ENCODE assay signal across 1 cellular context in the genomic region with DNA sequence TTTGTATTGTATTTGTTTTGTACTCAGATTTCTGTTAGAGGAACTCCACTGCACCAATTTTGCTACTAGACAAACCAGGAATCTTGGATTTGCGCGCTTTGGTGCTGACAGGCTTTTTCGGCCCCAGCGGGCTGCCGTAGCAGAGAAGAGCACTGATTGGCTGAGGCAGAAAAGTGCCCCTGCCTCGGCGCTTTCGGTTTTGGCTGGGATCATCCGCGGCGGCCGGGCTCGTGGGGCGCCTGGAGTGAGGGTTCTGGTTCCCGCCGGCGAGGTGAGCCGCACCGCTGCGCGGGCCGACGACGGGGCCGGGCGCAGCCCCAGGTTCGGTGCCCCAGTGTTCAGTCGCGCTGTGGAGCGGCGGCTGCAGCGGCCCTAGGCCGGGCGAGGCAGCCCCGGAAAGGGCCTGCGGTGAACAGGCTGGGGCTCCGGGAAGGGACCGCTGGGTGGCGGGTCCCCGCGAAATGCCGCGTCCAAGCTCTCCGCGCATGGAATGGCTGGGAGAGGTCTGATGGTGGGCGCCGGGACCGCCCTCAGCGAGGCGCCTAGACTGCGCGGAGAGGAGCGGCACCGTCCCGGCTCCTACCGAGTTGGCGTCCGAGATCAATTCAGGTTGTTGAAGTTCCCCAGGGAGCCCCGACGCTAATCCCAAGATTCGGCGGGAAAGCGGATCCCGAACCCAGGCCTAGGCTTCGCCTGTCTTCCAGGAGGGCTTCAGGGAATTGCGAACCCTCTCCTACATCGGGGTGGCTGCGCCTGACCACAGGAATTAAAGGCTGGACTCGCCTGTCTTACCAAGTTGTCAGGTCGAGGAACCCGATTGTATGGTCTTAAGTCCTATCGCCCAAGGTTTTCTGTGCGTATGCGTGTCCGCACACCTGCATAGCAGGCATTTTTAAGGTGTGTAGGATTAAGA.
TF ChIP-seq lines count a peak whose summit lies in the region.

A gene (plus strand): TSS at position 178 of the 913 bp plus-strand sequence. CDS start 7,204 bp downstream, outside the sequence.

TF ChIP-seq in GM23338, 12 proteins besides CTCF, POLR2A, EP300 and RAD21 (continued from another document):
- TF ChIP-seq, protein P1, sequence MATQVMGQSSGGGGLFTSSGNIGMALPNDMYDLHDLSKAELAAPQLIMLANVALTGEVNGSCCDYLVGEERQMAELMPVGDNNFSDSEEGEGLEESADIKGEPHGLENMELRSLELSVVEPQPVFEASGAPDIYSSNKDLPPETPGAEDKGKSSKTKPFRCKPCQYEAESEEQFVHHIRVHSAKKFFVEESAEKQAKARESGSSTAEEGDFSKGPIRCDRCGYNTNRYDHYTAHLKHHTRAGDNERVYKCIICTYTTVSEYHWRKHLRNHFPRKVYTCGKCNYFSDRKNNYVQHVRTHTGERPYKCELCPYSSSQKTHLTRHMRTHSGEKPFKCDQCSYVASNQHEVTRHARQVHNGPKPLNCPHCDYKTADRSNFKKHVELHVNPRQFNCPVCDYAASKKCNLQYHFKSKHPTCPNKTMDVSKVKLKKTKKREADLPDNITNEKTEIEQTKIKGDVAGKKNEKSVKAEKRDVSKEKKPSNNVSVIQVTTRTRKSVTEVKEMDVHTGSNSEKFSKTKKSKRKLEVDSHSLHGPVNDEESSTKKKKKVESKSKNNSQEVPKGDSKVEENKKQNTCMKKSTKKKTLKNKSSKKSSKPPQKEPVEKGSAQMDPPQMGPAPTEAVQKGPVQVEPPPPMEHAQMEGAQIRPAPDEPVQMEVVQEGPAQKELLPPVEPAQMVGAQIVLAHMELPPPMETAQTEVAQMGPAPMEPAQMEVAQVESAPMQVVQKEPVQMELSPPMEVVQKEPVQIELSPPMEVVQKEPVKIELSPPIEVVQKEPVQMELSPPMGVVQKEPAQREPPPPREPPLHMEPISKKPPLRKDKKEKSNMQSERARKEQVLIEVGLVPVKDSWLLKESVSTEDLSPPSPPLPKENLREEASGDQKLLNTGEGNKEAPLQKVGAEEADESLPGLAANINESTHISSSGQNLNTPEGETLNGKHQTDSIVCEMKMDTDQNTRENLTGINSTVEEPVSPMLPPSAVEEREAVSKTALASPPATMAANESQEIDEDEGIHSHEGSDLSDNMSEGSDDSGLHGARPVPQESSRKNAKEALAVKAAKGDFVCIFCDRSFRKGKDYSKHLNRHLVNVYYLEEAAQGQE (IDR thresholded peaks at IDR 0.05; ENCODE audit: unreplicated experiment): no peak
- peak; percentile 78 for TF ChIP-seq POLR2AphosphoS5 (IDR thresholded peaks at IDR 0.05; ENCODE audit: low read depth)
